ENCODE assay signal across 10 cellular contexts in genomic region chr15:40082195-40082868, GRCh38. TPM values are rescaled to one million over a fixed set of nuclear protein-coding genes. Genes with fewer than 3 reads are reported as not detected.
DNase-seq lines count a peak whose midpoint lies in the region; ATAC-seq and TF ChIP-seq lines count a peak whose summit lies in the region.
"Had no signal": no experiment of that assay in that cellular context is flagged by ENCODE, and none has a peak within 500 bp of the region (broad histone marks: within the 10 kb centered on the region; RNA-seq: fewer than 3 reads in every experiment).

No MANE protein-coding gene starts in this region.

- H3K9me3 Mint-ChIP-seq in stimulated activated memory B cell treated with anti-CD40 and anti-IgM and Interleukin-4, amounts not matched to agents 10 μg/mL and 1 μg/mL and 100 μg/mL, for 72 hours, result no peaks in the 10 kb centered on the region

- H3K4me1 Mint-ChIP-seq in stimulated activated memory B cell treated with anti-CD40 and anti-IgM and Interleukin-4, amounts not matched to agents 10 μg/mL and 1 μg/mL and 100 μg/mL, for 72 hours, result peaks cover 56% of the 10 kb centered on the region

- CTCF ChIA-PET in HCT116 (lab: Charles Lee), result interaction anchor here (1.0 kb wide), 1 partner anchor 22 kb away, joined by 3 read pairs; no protein-coding TSS in a partner anchor

- peak; percentile 49 for ATAC-seq in HCT116
- ATAC-seq in body of pancreas, result peak; percentile 3
- peak; percentile 93 for ATAC-seq in stimulated activated memory B cell treated with anti-CD40 and anti-IgM and Interleukin-4, amounts not matched to agents 10 μg/mL and 1 μg/mL and 100 μg/mL, for 72 hours

- no peak for TF ChIP-seq POLR2A in HCT116 (IDR thresholded peaks at IDR 0.05; ENCODE audit: borderline replicate concordance, extremely low read depth, insufficient read depth, insufficient read length)
- TF ChIP-seq POLR2A in body of pancreas (IDR thresholded peaks at IDR 0.05), result no peak

- no peak for TF ChIP-seq CTCF in HCT116 (IDR thresholded peaks at IDR 0.05 in 2 of 3, conservative IDR thresholded peaks at IDR 0.05 in 1 of 3; ENCODE audit: borderline replicate concordance in 1 of 3, insufficient read depth in 1 of 3, low read depth in 2 of 3, low read length in 2 of 3)
- no peak for TF ChIP-seq CTCF in body of pancreas (IDR thresholded peaks at IDR 0.05)
- no peak for TF ChIP-seq CTCF in liver (IDR thresholded peaks at IDR 0.05; ENCODE audit: low read depth, low read length, missing input control)

- no TSS peak for BruUV-seq in HCT116 (replicated peaks; lab: Mats Ljungman, UMichigan)

- POLR2A ChIA-PET in HCT116 (lab: Charles Lee), result interaction anchor here (1.2 to 1.3 kb wide), 2 partner anchors 17 to 79 kb away, joined by 3 read pairs; no protein-coding TSS in a partner anchor

- intact Hi-C loops in HCT116 (cut with micrococcal nuclease) (no loop called here), body of pancreas (cut with DNase I) (no loop called here)

- peak overlapping the region; percentile 94 for H3K27ac Mint-ChIP-seq in stimulated activated memory B cell treated with anti-CD40 and anti-IgM and Interleukin-4, amounts not matched to agents 10 μg/mL and 1 μg/mL and 100 μg/mL, for 72 hours

- no peaks in the 10 kb centered on the region for H3K9me3 ChIP-seq in HCT116 (ENCODE audit: control insufficient read depth in 1 of 2, insufficient read depth in 1 of 2, low read depth in 1 of 2, low read length in 2 of 2)
- no peaks in the 10 kb centered on the region for H3K9me3 ChIP-seq in body of pancreas
- H3K9me3 ChIP-seq in liver (ENCODE audit: control insufficient read depth in 4 of 4, low read length in 3 of 4), result no peaks in the 10 kb centered on the region

- H3K27ac ChIP-seq in HCT116 (ENCODE audit: low read depth, low read length), result no peak overlapping the region
- peak overlapping the region in 3 of 4 donors; percentile 68 to 89 (median 78) for H3K27ac ChIP-seq in body of pancreas
- H3K27ac ChIP-seq in liver (ENCODE audit: low read depth in 1 of 2, low read length in 2 of 2), result peak overlapping the region; percentile 23 to 40

- H3K9ac ChIP-seq in HCT116 (ENCODE audit: low read length) (0 out of 2 replicates have a peak overlapping the region, but pooled peaks have one; percentile 34), liver (ENCODE audit: low read depth in 1 of 2, low read length in 2 of 2) (no peak overlapping the region)

- H3K4me3 Mint-ChIP-seq in stimulated activated memory B cell treated with anti-CD40 and anti-IgM and Interleukin-4, amounts not matched to agents 10 μg/mL and 1 μg/mL and 100 μg/mL, for 72 hours, result peak overlapping the region; percentile 1

- H3K4me1 ChIP-seq in HCT116 (ENCODE audit: control insufficient read depth in 1 of 2, insufficient read depth in 2 of 2, low read length in 2 of 2), result peaks cover 17 to 31% of the 10 kb centered on the region in 2 experiments
- H3K4me1 ChIP-seq in body of pancreas, result peaks cover 31% of the 10 kb centered on the region
- H3K4me1 ChIP-seq in liver (ENCODE audit: control insufficient read depth in 4 of 4, insufficient read depth in 4 of 4, low read length in 3 of 4), result peaks cover 8 to 34% (median 29%) of the 10 kb centered on the region in 4 donors

- H3K27me3 Mint-ChIP-seq in stimulated activated memory B cell treated with anti-CD40 and anti-IgM and Interleukin-4, amounts not matched to agents 10 μg/mL and 1 μg/mL and 100 μg/mL, for 72 hours, result no peaks in the 10 kb centered on the region

- no peaks in the 10 kb centered on the region for H3K36me3 ChIP-seq in HCT116 (ENCODE audit: control insufficient read depth in 1 of 2, insufficient read depth in 2 of 2, low read length in 2 of 2)
- no peaks in the 10 kb centered on the region for H3K36me3 ChIP-seq in body of pancreas (replicated peaks in 1 of 2; ENCODE audit: insufficient read depth in 1 of 2, low read depth in 2 of 2)
- no peaks in the 10 kb centered on the region for H3K36me3 ChIP-seq in liver (ENCODE audit: control insufficient read depth in 4 of 4, insufficient read depth in 3 of 4, low read depth in 1 of 4, low read length in 3 of 4)

- H3K27me3 ChIP-seq in HCT116 (ENCODE audit: insufficient read depth, low read length) (peaks cover 18% of the 10 kb centered on the region; the same call in 1 of the 2 replicates), body of pancreas (no peaks in the 10 kb centered on the region), liver (ENCODE audit: control insufficient read depth in 4 of 4, insufficient read depth in 4 of 4, low read length in 3 of 4) (no peaks in the 10 kb centered on the region)

- DNase-seq in HCT116 (ENCODE audit: low read depth, low spot score) (no peak), body of pancreas (no peak), NCI-H2081 treated with DMSO at 0.1 percent for 48 hours (lab: John Stamatoyannopoulos, UW) (no peak), NCI-H1417 treated with DMSO at 0.1 percent for 48 hours (lab: John Stamatoyannopoulos, UW) (no peak), middle frontal gyrus (ENCODE audit: extremely low spot score, low spot score) (no peak)
- DNase-seq in central memory CD4-positive, alpha-beta T cell, result no peak
- DNase-seq: activated CD8-positive, alpha-beta memory T cell treated with anti-CD3 and anti-CD28 coated beads for 24 hours; NCI-H1930 had no signal

- peak overlapping the region; percentile 70 for H3K4me2 ChIP-seq in HCT116 (ENCODE audit: low read length)

- H3K79me2 ChIP-seq in HCT116 (ENCODE audit: insufficient read depth, low read length), result no peaks in the 10 kb centered on the region

- TF ChIP-seq RAD21 in HCT116 (IDR thresholded peaks at IDR 0.05; ENCODE audit: low read depth), result no peak
- TF ChIP-seq RAD21 in liver (IDR thresholded peaks at IDR 0.05), result peak in 1 of 2 donors; percentile 12

- peak overlapping the region; percentile 86 for H2AFZ ChIP-seq in HCT116 (ENCODE audit: low read depth, low read length, poor library complexity, severe bottlenecking)

- H3K36me3 Mint-ChIP-seq in stimulated activated memory B cell treated with anti-CD40 and anti-IgM and Interleukin-4, amounts not matched to agents 10 μg/mL and 1 μg/mL and 100 μg/mL, for 72 hours, result no peaks in the 10 kb centered on the region

- no peaks in the 10 kb centered on the region for H3K9me2 ChIP-seq in HCT116 (ENCODE audit: insufficient read depth)

- WGBS in body of pancreas, 2 donors, result 44 to 55% methylated on average over 10 to 12 of the region's 12 CpGs
- 29% methylated on average over 12 of the region's 12 CpGs for WGBS in liver

- H4K20me1 ChIP-seq in HCT116 (ENCODE audit: insufficient read depth), result no peaks in the 10 kb centered on the region

- no peak overlapping the region for H3K4me3 ChIP-seq in HCT116 (replicated peaks in 1 of 2; ENCODE audit: low read depth in 1 of 2, low read length in 2 of 2)
- H3K4me3 ChIP-seq in body of pancreas, result no peak overlapping the region
- H3K4me3 ChIP-seq in liver (ENCODE audit: low read depth in 1 of 3, low read length in 3 of 3), result peak overlapping the region in 1 of 3 donors; percentile 3

- RAD21 ChIA-PET in HCT116 (lab: Charles Lee; ENCODE audit: low non-redundant PET in 1 of 2, low total read pairs in 2 of 2, uncharacterized antibody in 2 of 2, unreplicated experiment in 2 of 2), result interaction anchor here in 1 of 2 experiments (1.2 kb wide), 1 partner anchor 21 kb away, joined by 3 read pairs; no protein-coding TSS in a partner anchor

TF ChIP-seq in HCT116, 20 proteins besides CTCF, POLR2A, EP300 and RAD21 (continues in another document):
- TF ChIP-seq EGR1 (IDR thresholded peaks at IDR 0.05; ENCODE audit: low read depth), result no peak
- TF ChIP-seq ZBTB33 (IDR thresholded peaks at IDR 0.05; ENCODE audit: extremely low read depth, insufficient replicate concordance, low read length), result no peak
- TF ChIP-seq ZFX (IDR thresholded peaks at IDR 0.05), result no peak

TF ChIP-seq in liver, 16 proteins besides CTCF, POLR2A, EP300 and RAD21:
- TF ChIP-seq REST (IDR thresholded peaks at IDR 0.05) (no peak), RXRA (IDR thresholded peaks at IDR 0.05) (peak; percentile 77 to 83), SP1 (IDR thresholded peaks at IDR 0.05) (peak; percentile 86), HNF4G (IDR thresholded peaks at IDR 0.05) (peak; percentile 67), JUND (IDR thresholded peaks at IDR 0.05) (no peak), HNF4A (conservative IDR thresholded peaks at IDR 0.05) (peak; percentile 89), NR2F2 (IDR thresholded peaks at IDR 0.05) (no peak), TAF1 (conservative IDR thresholded peaks at IDR 0.05) (no peak), FOXA1 (IDR thresholded peaks at IDR 0.05) (no peak), YY1 (IDR thresholded peaks at IDR 0.05) (no peak)
TF ChIP-seq in liver: peak in this region for 4.

RNA-seq across cellular contexts. Expression of gene BMF, which starts 26.3 kb away (rescaled TPM):
- total RNA-seq in HCT116 (2021; ENCODE audit: unreplicated experiment), result 1.0 TPM
- polyA plus RNA-seq in HCT116 (2012), result 0.59 and 0.76 TPM in 2 replicates
- 10 to 100 TPM in 1 of 2 donors, 1 to 10 TPM in 1; 4.3 to 16.1 TPM for total RNA-seq in body of pancreas
- 10 to 100 TPM in 1 of 2 donors, 1 to 10 TPM in 1; 6.6 to 10.2 TPM for total RNA-seq in liver
- polyA plus RNA-seq in liver, result 1 to 10 TPM in 1 of 2 donors, under 1 TPM in 1; 0.63 to 1.4 TPM

RNA-seq across cellular contexts. Expression of gene SRP14, which starts 43.4 kb away (rescaled TPM):
- total RNA-seq in HCT116 (2021; ENCODE audit: unreplicated experiment), result 168 TPM
- polyA plus RNA-seq in HCT116 (2012), result 166 and 208 TPM in 2 replicates
- 100 to 1,000 TPM; 122 to 209 TPM for total RNA-seq in body of pancreas
- 10 to 100 TPM; 67.2 to 84.9 TPM for total RNA-seq in liver
- polyA plus RNA-seq in liver, result 100 to 1,000 TPM; 146 to 357 TPM

Comparison
In these comparisons a context has a peak if more than half of its experiments do, and no peak if none do; other contexts are left out.
1. ATAC-seq: peak in every context shown above with its lines; median percentile 93 in stimulated activated memory B cell treated with anti-CD40 and anti-IgM and Interleukin-4, amounts not matched to agents 10 μg/mL and 1 μg/mL and 100 μg/mL, for 72 hours; 49 in HCT116; 3 in body of pancreas.